8 cellular contexts compared by ENCODE assay signal in genomic region chr1:42777860-42778259, GRCh38. TPM values are rescaled to one million over a fixed set of nuclear protein-coding genes. Genes with fewer than 3 reads are reported as not detected.
DNase-seq lines count a peak whose midpoint lies in the region; ATAC-seq and TF ChIP-seq lines count a peak whose summit lies in the region.

No MANE protein-coding gene starts in this region.

- peaks cover 6 to 14% of the 10 kb centered on the region in 2 donors for H3K36me3 Mint-ChIP-seq in activated T-cell treated with anti-CD3 and anti-CD28 coated beads, Interleukin-2, amount 50 U/mL, for 72 hours (ENCODE audit: insufficient read depth in 2 of 2)

- peak; percentile 34 to 37 for DNase-seq in activated T-cell treated with anti-CD3 and anti-CD28 coated beads, Interleukin-2, amount 50 U/mL, for 72 hours
- DNase-seq in activated T-cell treated with anti-CD3 and anti-CD28 coated beads, Interleukin-2, amount 50 U/mL, for 1 hour, result no peak
- DNase-seq in M059J (ENCODE audit: low read depth), result peak; percentile 34
- DNase-seq in WERI-Rb-1, result peak; percentile 74
- peak; percentile 24 for DNase-seq in fibroblast of the conjunctiva (ENCODE audit: low read depth)
- no peak for DNase-seq in prostate gland (ENCODE audit: low spot score)
- no peak for DNase-seq in hippocampal formation (lab: John Stamatoyannopoulos, UW)

- TF ChIP-seq POLR2A in prostate gland (IDR thresholded peaks at IDR 0.05), result no peak

- H3K27me3 ChIP-seq in WERI-Rb-1 (ENCODE audit: insufficient read depth, low read depth, severe bottlenecking), result no peaks in the 10 kb centered on the region
- no peaks in the 10 kb centered on the region for H3K27me3 ChIP-seq in prostate gland (replicated peaks; ENCODE audit: insufficient read depth)

- no peak overlapping the region for H3K4me3 ChIP-seq in WERI-Rb-1 (ENCODE audit: low read depth, low read length)
- no peak overlapping the region for H3K4me3 ChIP-seq in prostate gland

- intact Hi-C loops in prostate gland (cut with DNase I), result loop anchor here (5.0 kb wide), 1 partner anchor 294 kb away; no protein-coding TSS in a partner anchor

- no peaks in the 10 kb centered on the region for H3K9me3 Mint-ChIP-seq in activated T-cell treated with anti-CD3 and anti-CD28 coated beads, Interleukin-2, amount 50 U/mL, for 72 hours

- no peaks in the 10 kb centered on the region for H3K27me3 Mint-ChIP-seq in activated T-cell treated with anti-CD3 and anti-CD28 coated beads, Interleukin-2, amount 50 U/mL, for 72 hours (ENCODE audit: low read depth)

- peaks cover 20% of the 10 kb centered on the region for H3K4me1 Mint-ChIP-seq in activated T-cell treated with anti-CD3 and anti-CD28 coated beads, Interleukin-2, amount 50 U/mL, for 72 hours (ENCODE audit: low read depth)

- peak overlapping the region; percentile 74 for H3K27ac Mint-ChIP-seq in activated T-cell treated with anti-CD3 and anti-CD28 coated beads, Interleukin-2, amount 50 U/mL, for 72 hours

- H3K27ac ChIP-seq in WERI-Rb-1, result peak overlapping the region; percentile 41; the same call in 1 of the 2 replicates
- H3K27ac ChIP-seq in prostate gland, result no peak overlapping the region

- H3K4me3 Mint-ChIP-seq in activated T-cell treated with anti-CD3 and anti-CD28 coated beads, Interleukin-2, amount 50 U/mL, for 72 hours, result no peak overlapping the region

- H3K4me1 ChIP-seq in prostate gland (replicated peaks), result no peaks in the 10 kb centered on the region

- peak; percentile 51 to 62 for ATAC-seq in activated T-cell treated with anti-CD3 and anti-CD28 coated beads, Interleukin-2, amount 50 U/mL, for 72 hours (replicated peaks in 1 of 2)
- no peak for ATAC-seq in HG02981 (IDR thresholded peaks at IDR 0.05; ENCODE audit: unreplicated experiment)

- TF ChIP-seq CTCF in WERI-Rb-1 (IDR thresholded peaks at IDR 0.05; ENCODE audit: low read depth, low read length), result peak; percentile 90
- TF ChIP-seq CTCF in prostate gland (IDR thresholded peaks at IDR 0.05), result peak in 3 of 4 experiments; percentile 25 to 59 (median 46)

- peaks cover 76% of the 10 kb centered on the region for H3K36me3 ChIP-seq in WERI-Rb-1
- H3K36me3 ChIP-seq in prostate gland, result peaks cover 7% of the 10 kb centered on the region in 2 donors

- H3K9me3 ChIP-seq in WERI-Rb-1 (ENCODE audit: severe bottlenecking), result no peaks in the 10 kb centered on the region
- no peaks in the 10 kb centered on the region for H3K9me3 ChIP-seq in prostate gland

RNA-seq across cellular contexts. Expression of gene TMEM269, which starts 6.9 kb away (rescaled TPM):
- total RNA-seq in activated T-cell treated with anti-CD3 and anti-CD28 coated beads, Interleukin-2, amount 50 U/mL, for 72 hours, result 1 to 10 TPM in 1 of 2 donors, under 1 TPM in 1; 0.81 to 1.9 TPM
- total RNA-seq in M059J (2014; rRNA removed; shearing (Covaris generic)), result 0.02 TPM in 1 of 2 replicates, not detected in the other
- total RNA-seq in prostate gland, result under 1 TPM; 0.14 to 0.62 TPM

RNA-seq across cellular contexts. Expression of gene C1orf50, which starts 10.8 kb away (rescaled TPM):
- total RNA-seq in activated T-cell treated with anti-CD3 and anti-CD28 coated beads, Interleukin-2, amount 50 U/mL, for 72 hours, result 10 to 100 TPM; 11.7 to 12.2 TPM
- total RNA-seq in M059J (2014; rRNA removed; shearing (Covaris generic)), result 8.5 and 9.6 TPM in 2 replicates
- total RNA-seq in prostate gland, result 1 to 10 TPM; 3.3 to 3.6 TPM

RNA-seq across cellular contexts. Expression of gene P3H1, which starts 11.0 kb away (rescaled TPM):
- total RNA-seq in activated T-cell treated with anti-CD3 and anti-CD28 coated beads, Interleukin-2, amount 50 U/mL, for 72 hours, result 10 to 100 TPM; 32.6 to 36.0 TPM
- total RNA-seq in M059J (2014; rRNA removed; shearing (Covaris generic)), result 176 and 247 TPM in 2 replicates
- 10 to 100 TPM; 21.0 to 52.1 TPM for total RNA-seq in prostate gland

RNA-seq across cellular contexts. Expression of gene CLDN19, which starts 37.8 kb away (rescaled TPM):
- not detected for total RNA-seq in activated T-cell treated with anti-CD3 and anti-CD28 coated beads, Interleukin-2, amount 50 U/mL, for 72 hours
- total RNA-seq in M059J (2014; rRNA removed; shearing (Covaris generic)), result not detected in 2 replicates
- total RNA-seq in prostate gland, result 1 to 10 TPM; 1.1 to 1.5 TPM

RNA-seq across cellular contexts. Expression of gene ERMAP, which starts 39.1 kb away (rescaled TPM):
- 10 to 100 TPM in 1 of 2 donors, 1 to 10 TPM in 1; 8.4 to 10.0 TPM for total RNA-seq in activated T-cell treated with anti-CD3 and anti-CD28 coated beads, Interleukin-2, amount 50 U/mL, for 72 hours
- total RNA-seq in M059J (2014; rRNA removed; shearing (Covaris generic)), result 8.4 and 11.2 TPM in 2 replicates
- total RNA-seq in prostate gland, result 10 to 100 TPM; 14.3 to 15.5 TPM

Comparison
In these comparisons a context has a peak if more than half of its experiments do, and no peak if none do; other contexts are left out.
1. DNase-seq: peak in activated T-cell treated with anti-CD3 and anti-CD28 coated beads, Interleukin-2, amount 50 U/mL, for 72 hours (2 of 2), M059J (single experiment), WERI-Rb-1 (single experiment) and fibroblast of the conjunctiva (single experiment); none in activated T-cell treated with anti-CD3 and anti-CD28 coated beads, Interleukin-2, amount 50 U/mL, for 1 hour (single experiment), prostate gland (single experiment) and hippocampal formation (0 of 2).